ENCODE assay signal across 8 cellular contexts in genomic region chr6:43174263-43175112, GRCh38. TPM values are rescaled to one million over a fixed set of nuclear protein-coding genes. Genes with fewer than 3 reads are reported as not detected.
A peak's percentile ranks its signal among the peaks of the same experiment; 100 is the strongest.
DNase-seq lines count a peak whose midpoint lies in the region; ATAC-seq, FAIRE-seq and TF ChIP-seq lines count a peak whose summit lies in the region.

No MANE protein-coding gene starts in this region.

- POLR2A ChIA-PET in HepG2 (lab: Yijun Ruan, JAX) = interaction anchor here (0.6 to 1.9 kb wide), 27 partner anchors 8 to 455 kb away, joined by 3 to 13 read pairs (median 4); partner anchors contain the start of genes ABCC10, CUL7, CUL9 and DNPH1

- 2% methylated on average over 17 of the region's 32 CpGs for WGBS in HepG2 (ENCODE audit: low lambda C conversion rate)

- in situ Hi-C loops in HepG2 (cut with HindIII; ENCODE audit: extremely low pct_ligation_motif_present, low pct_unique_long_range_greater_than_20kb) = no loop called here

- H3K36me3 ChIP-seq in HepG2 (replicated peaks in 1 of 2; ENCODE audit: control insufficient read depth in 1 of 2, insufficient read depth in 2 of 2, low read length in 2 of 2) = peaks cover 27 to 40% of the 10 kb centered on the region in 2 experiments

- peak overlapping the region; percentile 95 for H3K4me2 ChIP-seq in HepG2 (ENCODE audit: low read depth, low read length)

- H3K4me3 ChIP-seq in HepG2 (replicated peaks in 1 of 3; ENCODE audit: insufficient read depth in 1 of 3, low read depth in 2 of 3, low read length in 3 of 3) = peak overlapping the region; percentile 3 to 97 (median 95); a peak in 4 of 6 replicates

- peaks cover 36% of the 10 kb centered on the region for H3K79me2 ChIP-seq in HepG2 (ENCODE audit: insufficient read depth, low read length)

- peaks cover 32% of the 10 kb centered on the region for H4K20me1 ChIP-seq in HepG2 (ENCODE audit: insufficient read depth, low read length)

- H3K27me3 ChIP-seq in HepG2 (ENCODE audit: control insufficient read depth in 1 of 2, insufficient read depth in 2 of 2, low read length in 2 of 2) = no peaks in the 10 kb centered on the region; a peak in 1 of 5 replicates

- peak overlapping the region; percentile 57 for H3K27ac ChIP-seq in HepG2 (ENCODE audit: extremely low read length, insufficient read depth, low read length)

- DNase-seq in C1 segment of cervical spinal cord (lab: John Stamatoyannopoulos, UW) (peak; percentile 69 to 98 (median 92)), NCI-H748 (lab: John Stamatoyannopoulos, UW; ENCODE audit: unreplicated experiment) (peak; percentile 99), dermis microvascular lymphatic vessel endothelial cell (ENCODE audit: low read depth in 2 of 2) (peak; percentile 97 to 99), HepG2 (ENCODE audit: low spot score) (peak; percentile 99)
- DNase-seq in activated CD4-positive, alpha-beta T cell treated with anti-CD3 and anti-CD28 coated beads, Interleukin-2, amount 50 U/mL, for 48 hours = peak; percentile 94 to 97
- peak; percentile 86 to 92 for DNase-seq in stimulated activated CD4-positive, alpha-beta T cell treated with anti-CD3 and anti-CD28 coated beads, Interleukin-2, amount 100 ng/mL, for 48 hours

- BruUV-seq in HepG2 (replicated peaks; lab: Mats Ljungman, UMichigan) = no TSS peak

- peak; percentile 97 for FAIRE-seq in HepG2 (lab: Jason Lieb, UNC)

- peaks cover 37% of the 10 kb centered on the region for H3K4me1 ChIP-seq in HepG2 (ENCODE audit: insufficient read depth, low read length)

- TF ChIP-seq CTCF in HepG2 (CRISPR knock-in tag; IDR thresholded peaks at IDR 0.05) = peak; percentile 39

- CTCF ChIA-PET in HepG2 (lab: Yijun Ruan, JAX; ENCODE audit: low intra/inter-chr PET ratio, low total read pairs) = no interaction called here

- intact Hi-C loops in HepG2 (cut with micrococcal nuclease; ENCODE audit: unreplicated experiment) = loop anchor here (1.0 to 5.0 kb wide), 3 partner anchors 8 to 453 kb away; partner anchors contain the start of genes CUL9, DNPH1 and GTPBP2

- TF ChIP-seq EP300 in HepG2 (IDR thresholded peaks at IDR 0.05; ENCODE audit: low read depth in 2 of 2, low read length in 2 of 2) (no peak), HepG2 (CRISPR knock-in tag; IDR thresholded peaks at IDR 0.05; ENCODE audit: borderline replicate concordance) (no peak)

- ATAC-seq in GM19395 (IDR thresholded peaks at IDR 0.05; ENCODE audit: unreplicated experiment) (peak; percentile 68), HG03558 (IDR thresholded peaks at IDR 0.05; ENCODE audit: extremely low read depth, unreplicated experiment) (peak; percentile 44), HepG2 (peak; percentile 76)

- TF ChIP-seq RAD21 in HepG2 (CRISPR knock-in tag; IDR thresholded peaks at IDR 0.05) = peak; percentile 49; the same call in 1 of the 2 replicates

- H3K9ac ChIP-seq in HepG2 (ENCODE audit: insufficient read depth, low read depth, low read length) = peak overlapping the region; percentile 96; the same call in 1 of the 2 replicates

- H3K9me3 ChIP-seq in HepG2 (ENCODE audit: low read length) = no peaks in the 10 kb centered on the region

- peak in 1 of 2 experiments; percentile 60; a peak in 1 of 4 replicates for TF ChIP-seq POLR2A in HepG2 (IDR thresholded peaks at IDR 0.05; ENCODE audit: insufficient read depth in 1 of 2, low read depth in 2 of 2, low read length in 2 of 2)

- no peak overlapping the region for H2AFZ ChIP-seq in HepG2 (ENCODE audit: low read length)

TF ChIP-seq in HepG2, 621 proteins besides CTCF, POLR2A, EP300 and RAD21 (continues in another document):
- peak; percentile 52; the same call in 1 of the 2 replicates for TF ChIP-seq RBFOX2 (IDR thresholded peaks at IDR 0.05; ENCODE audit: low read depth, low read length)

RNA-seq across cellular contexts. Expression of gene SRF, which starts 3.4 kb away (rescaled TPM):
- total RNA-seq in dermis microvascular lymphatic vessel endothelial cell (12.5 and 13.8 TPM in 2 replicates), HepG2 (2016; rRNA removed; fragmentation: Illumina TruSeq; extraction: Trizol) (21.0 and 25.5 TPM in 2 replicates)
- total RNA-seq in HepG2 (2016; cell fraction: cytosol; rRNA removed; fragmentation: Illumina TruSeq; extraction: Trizol; ENCODE audit: low read depth) = 4.5 and 4.8 TPM in 2 replicates
- 19.0 and 26.0 TPM in 2 replicates for total RNA-seq in HepG2 (2016; cell fraction: insoluble cytoplasmic fraction; rRNA removed; fragmentation: Illumina TruSeq; extraction: Trizol)
- total RNA-seq in HepG2 (2016; cell fraction: membrane; rRNA removed; fragmentation: Illumina TruSeq; extraction: Trizol) = 20.6 and 21.0 TPM in 2 replicates
- 15.5 and 17.7 TPM in 2 replicates for total RNA-seq in HepG2 (2016; cell fraction: nucleus; rRNA removed; fragmentation: Illumina TruSeq; extraction: Trizol)
- polyA plus RNA-seq in HepG2 (2011; rRNA removed) = 44.1 and 45.7 TPM in 2 replicates
- 30.8 and 42.8 TPM in 2 replicates for polyA plus RNA-seq in HepG2 (2011; cell fraction: cytosol; rRNA removed)
- polyA plus RNA-seq in HepG2 (2011; cell fraction: nucleus; rRNA removed) = 50.7 and 72.8 TPM in 2 replicates
- polyA plus RNA-seq in HepG2 (2012) = 18.6 and 23.1 TPM in 2 replicates
- polyA plus RNA-seq in HepG2 (2016; cell fraction: cytosol; fragmentation: Illumina TruSeq; extraction: Trizol; ENCODE audit: low read depth) = 5.2 and 5.4 TPM in 2 replicates
- 26.4 and 31.7 TPM in 2 replicates for polyA plus RNA-seq in HepG2 (2016; cell fraction: insoluble cytoplasmic fraction; fragmentation: Illumina TruSeq; extraction: Trizol; ENCODE audit: low read depth)
- 19.0 and 19.4 TPM in 2 replicates for polyA plus RNA-seq in HepG2 (2016; cell fraction: membrane; fragmentation: Illumina TruSeq; extraction: Trizol; ENCODE audit: low read depth)
- polyA plus RNA-seq in HepG2 (2016; cell fraction: nucleus; fragmentation: Illumina TruSeq; extraction: Trizol; ENCODE audit: insufficient read depth, low read depth) = 33.8 and 35.3 TPM in 2 replicates
- polyA minus RNA-seq in HepG2 (2011; rRNA and poly(A)+ RNA removed; ENCODE audit: low replicate concordance) = 59.4 and 75.9 TPM in 2 replicates
- 19.9 and 20.3 TPM in 2 replicates for polyA minus RNA-seq in HepG2 (2011; cell fraction: cytosol; rRNA and poly(A)+ RNA removed)
- 20.2 and 21.3 TPM in 2 replicates for polyA minus RNA-seq in HepG2 (2011; cell fraction: nucleus; rRNA and poly(A)+ RNA removed)

RNA-seq across cellular contexts. Expression of gene CUL9, which starts 7.5 kb away (rescaled TPM):
- total RNA-seq in dermis microvascular lymphatic vessel endothelial cell = 13.1 and 21.4 TPM in 2 replicates
- total RNA-seq in HepG2 (2016; rRNA removed; fragmentation: Illumina TruSeq; extraction: Trizol) = 10.5 and 11.4 TPM in 2 replicates
- total RNA-seq in HepG2 (2016; cell fraction: cytosol; rRNA removed; fragmentation: Illumina TruSeq; extraction: Trizol; ENCODE audit: low read depth) = 2.5 and 3.7 TPM in 2 replicates
- 8.8 and 14.5 TPM in 2 replicates for total RNA-seq in HepG2 (2016; cell fraction: insoluble cytoplasmic fraction; rRNA removed; fragmentation: Illumina TruSeq; extraction: Trizol)
- total RNA-seq in HepG2 (2016; cell fraction: membrane; rRNA removed; fragmentation: Illumina TruSeq; extraction: Trizol) = 3.3 and 4.2 TPM in 2 replicates
- total RNA-seq in HepG2 (2016; cell fraction: nucleus; rRNA removed; fragmentation: Illumina TruSeq; extraction: Trizol) = 18.4 and 18.7 TPM in 2 replicates
- polyA plus RNA-seq in HepG2 (2011; rRNA removed) = 13.7 and 15.3 TPM in 2 replicates
- polyA plus RNA-seq in HepG2 (2011; cell fraction: cytosol; rRNA removed) = 4.9 and 5.0 TPM in 2 replicates
- polyA plus RNA-seq in HepG2 (2011; cell fraction: nucleus; rRNA removed) = 123 and 139 TPM in 2 replicates
- 9.9 and 12.7 TPM in 2 replicates for polyA plus RNA-seq in HepG2 (2012)
- 1.2 and 1.5 TPM in 2 replicates for polyA plus RNA-seq in HepG2 (2016; cell fraction: cytosol; fragmentation: Illumina TruSeq; extraction: Trizol; ENCODE audit: low read depth)
- polyA plus RNA-seq in HepG2 (2016; cell fraction: insoluble cytoplasmic fraction; fragmentation: Illumina TruSeq; extraction: Trizol; ENCODE audit: low read depth) = 6.8 and 7.5 TPM in 2 replicates
- polyA plus RNA-seq in HepG2 (2016; cell fraction: membrane; fragmentation: Illumina TruSeq; extraction: Trizol; ENCODE audit: low read depth) = 1.9 and 2.7 TPM in 2 replicates
- 44.2 and 47.7 TPM in 2 replicates for polyA plus RNA-seq in HepG2 (2016; cell fraction: nucleus; fragmentation: Illumina TruSeq; extraction: Trizol; ENCODE audit: insufficient read depth, low read depth)
- 19.3 and 22.3 TPM in 2 replicates for polyA minus RNA-seq in HepG2 (2011; rRNA and poly(A)+ RNA removed; ENCODE audit: low replicate concordance)
- polyA minus RNA-seq in HepG2 (2011; cell fraction: cytosol; rRNA and poly(A)+ RNA removed) = 4.7 and 5.5 TPM in 2 replicates
- 30.8 and 32.9 TPM in 2 replicates for polyA minus RNA-seq in HepG2 (2011; cell fraction: nucleus; rRNA and poly(A)+ RNA removed)

RNA-seq across cellular contexts. Expression of gene DNPH1, which starts 54.8 kb away (rescaled TPM):
- total RNA-seq in dermis microvascular lymphatic vessel endothelial cell (52.0 and 63.5 TPM in 2 replicates), HepG2 (2016; rRNA removed; fragmentation: Illumina TruSeq; extraction: Trizol) (75.0 and 75.1 TPM in 2 replicates)
- 50.9 and 56.3 TPM in 2 replicates for total RNA-seq in HepG2 (2016; cell fraction: cytosol; rRNA removed; fragmentation: Illumina TruSeq; extraction: Trizol; ENCODE audit: low read depth)
- total RNA-seq in HepG2 (2016; cell fraction: insoluble cytoplasmic fraction; rRNA removed; fragmentation: Illumina TruSeq; extraction: Trizol) = 75.1 and 81.5 TPM in 2 replicates
- total RNA-seq in HepG2 (2016; cell fraction: membrane; rRNA removed; fragmentation: Illumina TruSeq; extraction: Trizol) = 52.3 and 60.5 TPM in 2 replicates
- total RNA-seq in HepG2 (2016; cell fraction: nucleus; rRNA removed; fragmentation: Illumina TruSeq; extraction: Trizol) = 31.4 and 33.7 TPM in 2 replicates
- polyA plus RNA-seq in HepG2 (2011; rRNA removed) = 56.5 and 65.8 TPM in 2 replicates
- 106 and 143 TPM in 2 replicates for polyA plus RNA-seq in HepG2 (2011; cell fraction: cytosol; rRNA removed)
- 62.4 and 67.4 TPM in 2 replicates for polyA plus RNA-seq in HepG2 (2011; cell fraction: nucleus; rRNA removed)
- 43.1 and 47.9 TPM in 2 replicates for polyA plus RNA-seq in HepG2 (2012)
- polyA plus RNA-seq in HepG2 (2016; cell fraction: cytosol; fragmentation: Illumina TruSeq; extraction: Trizol; ENCODE audit: low read depth) = 62.6 and 68.8 TPM in 2 replicates
- polyA plus RNA-seq in HepG2 (2016; cell fraction: insoluble cytoplasmic fraction; fragmentation: Illumina TruSeq; extraction: Trizol; ENCODE audit: low read depth) = 76.7 and 82.8 TPM in 2 replicates
- 47.1 and 47.7 TPM in 2 replicates for polyA plus RNA-seq in HepG2 (2016; cell fraction: membrane; fragmentation: Illumina TruSeq; extraction: Trizol; ENCODE audit: low read depth)
- polyA plus RNA-seq in HepG2 (2016; cell fraction: nucleus; fragmentation: Illumina TruSeq; extraction: Trizol; ENCODE audit: insufficient read depth, low read depth) = 66.2 and 72.5 TPM in 2 replicates
- 38.8 and 62.4 TPM in 2 replicates for polyA minus RNA-seq in HepG2 (2011; rRNA and poly(A)+ RNA removed; ENCODE audit: low replicate concordance)
- 10.5 and 15.4 TPM in 2 replicates for polyA minus RNA-seq in HepG2 (2011; cell fraction: cytosol; rRNA and poly(A)+ RNA removed)
- 15.3 and 16.7 TPM in 2 replicates for polyA minus RNA-seq in HepG2 (2011; cell fraction: nucleus; rRNA and poly(A)+ RNA removed)

Comparison
In these comparisons a context has a peak if more than half of its experiments do, and no peak if none do; other contexts are left out.
1. Peak in every context shown above with its lines: DNase-seq, ATAC-seq, H3K4me3 ChIP-seq and H3K27ac ChIP-seq.